1 cellular context compared by ENCODE assay signal in genomic region chr20:36591854-36592641, GRCh38.
TF ChIP-seq lines count a peak whose summit lies in the region.

No MANE protein-coding gene starts in this region.

TF ChIP-seq in HEK293, 187 proteins besides CTCF, POLR2A, EP300 and RAD21 (continued from another document and continues in another):
- TF ChIP-seq PRDM10 (tag by site-specific recombination; IDR thresholded peaks at IDR 0.05) (no peak), ZBTB20 (tag by site-specific recombination; IDR thresholded peaks at IDR 0.05) (no peak), GLIS2 (tag by site-specific recombination; IDR thresholded peaks at IDR 0.05) (peak; percentile 31; the same call in 1 of the 2 replicates), ZNF416 (tag by site-specific recombination; IDR thresholded peaks at IDR 0.05) (no peak), ZFP69B (tag by site-specific recombination; IDR thresholded peaks at IDR 0.05) (0 out of 2 replicates have a peak, but pooled peaks have one; percentile 39), PRDM4 (tag by site-specific recombination; IDR thresholded peaks at IDR 0.05) (no peak), ZNF112 (tag by site-specific recombination; IDR thresholded peaks at IDR 0.05) (no peak), ZIC2 (tag by site-specific recombination; IDR thresholded peaks at IDR 0.05) (peak; percentile 50), ZNF768 (tag by site-specific recombination; IDR thresholded peaks at IDR 0.05) (no peak), ZNF518A (tag by site-specific recombination; conservative IDR thresholded peaks at IDR 0.05; ENCODE audit: low read depth) (no peak), ZNF426 (tag by site-specific recombination; IDR thresholded peaks at IDR 0.05) (no peak), BCL11A (tag by site-specific recombination; IDR thresholded peaks at IDR 0.05; ENCODE audit: low read depth) (peak; percentile 16; the same call in 1 of the 2 replicates), FEZF1 (tag by site-specific recombination; IDR thresholded peaks at IDR 0.05) (peak; percentile 88), ZNF837 (tag by site-specific recombination; IDR thresholded peaks at IDR 0.05) (no peak), ZNF501 (tag by site-specific recombination; IDR thresholded peaks at IDR 0.05) (no peak), HOXD13 (CRISPR knock-in tag; IDR thresholded peaks at IDR 0.05; ENCODE audit: borderline replicate concordance) (no peak), ZNF692 (tag by site-specific recombination; IDR thresholded peaks at IDR 0.05) (peak; percentile 70; the same call in 1 of the 2 replicates), ZNF654 (tag by site-specific recombination; IDR thresholded peaks at IDR 0.05; ENCODE audit: low read depth) (peak; percentile 39), REST (tag by site-specific recombination; IDR thresholded peaks at IDR 0.05) (no peak), ZNF174 (tag by site-specific recombination; IDR thresholded peaks at IDR 0.05) (no peak), INSM2 (tag by site-specific recombination; IDR thresholded peaks at IDR 0.05) (no peak), ZNF664 (tag by site-specific recombination; IDR thresholded peaks at IDR 0.05) (no peak), ZNF366 (tag by site-specific recombination; conservative IDR thresholded peaks at IDR 0.05) (0 out of 2 replicates have a peak, but pooled peaks have one; percentile 34), ZNF704 (tag by site-specific recombination; IDR thresholded peaks at IDR 0.05) (no peak), ZNF214 (tag by site-specific recombination; IDR thresholded peaks at IDR 0.05; ENCODE audit: borderline replicate concordance) (no peak), KLF9 (tag by site-specific recombination; IDR thresholded peaks at IDR 0.05; ENCODE audit: low read depth) (no peak), PATZ1 (tag by site-specific recombination; IDR thresholded peaks at IDR 0.05) (0 out of 2 replicates have a peak, but pooled peaks have one; percentile 35), ZNF140 (tag by site-specific recombination; IDR thresholded peaks at IDR 0.05) (no peak), ZNF639 (tag by site-specific recombination; IDR thresholded peaks at IDR 0.05) (0 out of 2 replicates have a peak, but pooled peaks have one; percentile 60), IKZF3 (tag by site-specific recombination; IDR thresholded peaks at IDR 0.05) (peak; percentile 73), ZNF624 (tag by site-specific recombination; IDR thresholded peaks at IDR 0.05) (no peak), ZNF529 (tag by site-specific recombination; IDR thresholded peaks at IDR 0.05; ENCODE audit: insufficient replicate concordance) (peak; percentile 27)
